In the genomic region with DNA sequence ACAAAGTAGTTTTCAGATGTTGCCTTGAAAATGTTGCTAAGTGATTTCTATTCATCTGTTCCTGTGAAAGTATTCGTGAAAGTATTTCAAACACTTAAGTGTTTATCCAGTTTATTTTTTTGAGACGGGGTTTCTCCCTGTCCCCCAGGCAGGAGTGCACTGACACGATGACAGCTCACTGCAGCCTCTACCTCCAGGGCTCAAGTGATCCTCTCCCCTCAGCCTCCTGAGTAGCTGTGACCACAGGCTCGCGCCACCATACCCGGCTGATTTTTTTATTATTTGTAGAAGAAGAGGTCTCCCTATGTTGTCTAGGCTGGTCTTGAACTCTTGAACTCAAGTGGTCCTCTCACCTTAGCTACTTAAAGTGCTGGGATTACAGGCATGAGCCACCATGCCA, we compare ENCODE assay signal across 9 cellular contexts. TPM values are rescaled to one million over a fixed set of nuclear protein-coding genes. Genes with fewer than 3 reads are reported as not detected.
DNase-seq lines count a peak whose midpoint lies in the region; ATAC-seq and TF ChIP-seq lines count a peak whose summit lies in the region.
"Had no signal": no experiment of that assay in that cellular context is flagged by ENCODE, and none has a peak within 500 bp of the region (broad histone marks: within the 10 kb centered on the region; RNA-seq: fewer than 3 reads in every experiment).

No MANE protein-coding gene starts in this region.

- H3K18ac ChIP-seq in trophoblast cell (ENCODE audit: low read length), result no peak overlapping the region

- CTCF ChIA-PET in OCI-LY7 (lab: Charles Lee; ENCODE audit: unreplicated experiment), result no interaction called here

- H3K79me2 ChIP-seq in DND-41 (ENCODE audit: insufficient read depth, low read length), result peaks cover 65% of the 10 kb centered on the region
- peaks cover 59% of the 10 kb centered on the region for H3K79me2 ChIP-seq in OCI-LY7 (ENCODE audit: insufficient read depth, low read depth, low read length)
- H3K79me2 ChIP-seq in trophoblast cell (ENCODE audit: control insufficient read depth, insufficient read depth, low read length, poor library complexity), result peaks cover 14% of the 10 kb centered on the region

- WGBS in endodermal cell (ENCODE audit: insufficient coverage in 1 of 2, insufficient read length in 1 of 2), 2 experiments, result 95% methylated on average over 6 of the region's 6 CpGs; no CpG with 5 or more reads in 1 of the 2 experiments
- WGBS in trophoblast cell (ENCODE audit: extremely low coverage, insufficient coverage, insufficient read length), result no CpG with 5 or more reads among the region's 6 CpGs

- H3K23ac ChIP-seq in trophoblast cell (ENCODE audit: low read length), result no peak overlapping the region

- no peak overlapping the region for H2BK120ac ChIP-seq in trophoblast cell (ENCODE audit: insufficient read depth, low read length, poor library complexity)

- ATAC-seq in DND-41 (ENCODE audit: insufficient read depth, low read depth), result no peak
- ATAC-seq in GM18505 (IDR thresholded peaks at IDR 0.05; ENCODE audit: unreplicated experiment), result no peak
- ATAC-seq in GM21423 (IDR thresholded peaks at IDR 0.05; ENCODE audit: unreplicated experiment), result no peak

- no peak for TF ChIP-seq POLR2A in GM18505 (IDR thresholded peaks at IDR 0.05; ENCODE audit: borderline replicate concordance, extremely low read depth, insufficient read depth, insufficient read length)

- H3K4me2 ChIP-seq in DND-41 (ENCODE audit: insufficient read depth, low read length), result peak overlapping the region; percentile 93
- peak overlapping the region; percentile 73 for H3K4me2 ChIP-seq in OCI-LY7 (ENCODE audit: low read length)
- H3K4me2 ChIP-seq in trophoblast cell (ENCODE audit: low read length), result no peak overlapping the region

- DNase-seq in DND-41 (no peak), OCI-LY7 (ENCODE audit: low spot score) (no peak), endodermal cell (no peak), trophoblast cell (no peak), cerebellum (ENCODE audit: low spot score) (no peak), SW480 (ENCODE audit: low spot score) (no peak)
- DNase-seq: NCI-H1105 had no signal

- H3K27me3 ChIP-seq in DND-41 (ENCODE audit: insufficient read depth, low read length, poor library complexity) (no peaks in the 10 kb centered on the region), endodermal cell (ENCODE audit: control insufficient read depth, insufficient read depth, low read length, poor library complexity, severe bottlenecking) (no peaks in the 10 kb centered on the region), trophoblast cell (ENCODE audit: insufficient read depth, low read length) (no peaks in the 10 kb centered on the region)

- H3K4ac ChIP-seq in trophoblast cell (ENCODE audit: low read depth, low read length), result peak overlapping the region; percentile 92

- H3K9me3 Mint-ChIP-seq in endodermal cell, result no peaks in the 10 kb centered on the region

- H3K9me2 ChIP-seq in OCI-LY7 (ENCODE audit: insufficient read depth, low read length), result no peaks in the 10 kb centered on the region

- H3K4me1 ChIP-seq in DND-41 (ENCODE audit: insufficient read depth, low read length), result peaks cover 28% of the 10 kb centered on the region
- H3K4me1 ChIP-seq in OCI-LY7 (ENCODE audit: insufficient read depth, low read length, poor library complexity, severe bottlenecking), result peaks cover 17% of the 10 kb centered on the region
- H3K4me1 ChIP-seq in endodermal cell (ENCODE audit: control insufficient read depth, insufficient read depth, low read length), result no peaks in the 10 kb centered on the region
- peaks cover 2 to 5% of the 10 kb centered on the region in 2 experiments for H3K4me1 ChIP-seq in trophoblast cell (ENCODE audit: control insufficient read depth in 1 of 2, insufficient read depth in 2 of 2, low read length in 2 of 2)

- H2AFZ ChIP-seq in DND-41 (ENCODE audit: low read depth, low read length), result no peak overlapping the region
- no peak overlapping the region for H2AFZ ChIP-seq in OCI-LY7 (ENCODE audit: low read length)
- no peak overlapping the region for H2AFZ ChIP-seq in trophoblast cell (ENCODE audit: insufficient read depth, low read length, poor library complexity)

- TF ChIP-seq CTCF in DND-41 (IDR thresholded peaks at IDR 0.05; ENCODE audit: borderline replicate concordance, extremely low read depth, low read length, poor library complexity, severe bottlenecking), result no peak
- no peak for TF ChIP-seq CTCF in OCI-LY7 (conservative IDR thresholded peaks at IDR 0.05; ENCODE audit: low read length)
- TF ChIP-seq CTCF in endodermal cell (conservative IDR thresholded peaks at IDR 0.05), result no peak

- H4K12ac ChIP-seq in trophoblast cell (ENCODE audit: low read depth, low read length), result no peak overlapping the region

- H3K27ac Mint-ChIP-seq in endodermal cell, result no peak overlapping the region

- BruUV-seq in OCI-LY7 (replicated peaks; lab: Mats Ljungman, UMichigan), result no TSS peak

- no peak overlapping the region for H2BK5ac ChIP-seq in trophoblast cell (ENCODE audit: low read depth, low read length, poor library complexity)

- intact Hi-C loops in OCI-LY7 (cut with micrococcal nuclease; ENCODE audit: unreplicated experiment), result loop anchor here (2.0 to 10.0 kb wide), 3 partner anchors 421 to 1251 kb away; a partner anchor contains a TSS

- no peak overlapping the region for H4K8ac ChIP-seq in trophoblast cell (ENCODE audit: low read depth, low read length)

- H3K4me3 Mint-ChIP-seq in endodermal cell, result peak overlapping the region; percentile 88

- H4K20me1 ChIP-seq in DND-41 (ENCODE audit: insufficient read depth, low read length) (peaks cover 6% of the 10 kb centered on the region; the same call in 1 of the 2 replicates), OCI-LY7 (ENCODE audit: insufficient read depth, low read length) (peaks cover 3% of the 10 kb centered on the region; the same call in 1 of the 2 replicates)

- H3K4me3 ChIP-seq in DND-41 (ENCODE audit: low read depth in 1 of 2, low read length in 2 of 2) (peak overlapping the region in 1 of 2 experiments; percentile 97; a peak in 2 of 4 replicates), OCI-LY7 (ENCODE audit: low read depth, low read length, poor library complexity, severe bottlenecking) (peak overlapping the region; percentile 94), endodermal cell (ENCODE audit: low read length) (peak overlapping the region; percentile 99), trophoblast cell (ENCODE audit: low read depth, low read length) (no peak overlapping the region)

- H2AK5ac ChIP-seq in trophoblast cell (ENCODE audit: low read length), result no peak overlapping the region

- peaks cover 15% of the 10 kb centered on the region for H3K79me1 ChIP-seq in trophoblast cell (ENCODE audit: low read length)

- H3K4me1 Mint-ChIP-seq in endodermal cell, result peaks cover 21% of the 10 kb centered on the region

- H3K27ac ChIP-seq in DND-41 (ENCODE audit: low read length) (no peak overlapping the region), OCI-LY7 (ENCODE audit: low read depth, low read length, poor library complexity, severe bottlenecking) (no peak overlapping the region), endodermal cell (ENCODE audit: low read depth, low read length) (no peak overlapping the region), trophoblast cell (ENCODE audit: low read depth, low read length) (no peak overlapping the region)

- H3K9me3 ChIP-seq in DND-41 (ENCODE audit: insufficient read depth, low read length, severe bottlenecking) (no peaks in the 10 kb centered on the region), OCI-LY7 (ENCODE audit: low read length) (no peaks in the 10 kb centered on the region), endodermal cell (ENCODE audit: control insufficient read depth, low read length) (no peaks in the 10 kb centered on the region), trophoblast cell (ENCODE audit: insufficient read depth, low read depth, low read length) (no peaks in the 10 kb centered on the region)

- H3K9ac ChIP-seq in DND-41 (ENCODE audit: low read depth, low read length) (peak overlapping the region; percentile 88; the same call in 1 of the 2 replicates), endodermal cell (ENCODE audit: extremely low read depth, low read length, poor library complexity, severe bottlenecking) (no peak overlapping the region), trophoblast cell (ENCODE audit: low read length) (no peak overlapping the region)

- H3K14ac ChIP-seq in trophoblast cell (ENCODE audit: low read length), result no peak overlapping the region

- H4K91ac ChIP-seq in trophoblast cell (ENCODE audit: low read depth, low read length), result no peak overlapping the region

- no peak overlapping the region for H2BK12ac ChIP-seq in trophoblast cell (ENCODE audit: low read length)

- H3K27me3 Mint-ChIP-seq in endodermal cell (ENCODE audit: insufficient read depth), result no peaks in the 10 kb centered on the region

- H3K36me3 ChIP-seq in DND-41 (ENCODE audit: insufficient read depth, low read length) (no peaks in the 10 kb centered on the region), OCI-LY7 (ENCODE audit: insufficient read depth, low read length) (no peaks in the 10 kb centered on the region), endodermal cell (ENCODE audit: control insufficient read depth, insufficient read depth, low read length) (no peaks in the 10 kb centered on the region), trophoblast cell (ENCODE audit: control insufficient read depth in 1 of 2, insufficient read depth in 2 of 2, low read length in 2 of 2) (no peaks in the 10 kb centered on the region)

- POLR2A ChIA-PET in OCI-LY7 (lab: Charles Lee), result interaction anchor here (1.0 to 1.5 kb wide), 2 partner anchors 11 to 205 kb away, joined by 3 to 4 read pairs; no protein-coding TSS in a partner anchor

- no peaks in the 10 kb centered on the region for H3K36me3 Mint-ChIP-seq in endodermal cell (ENCODE audit: low read depth)

RNA-seq across cellular contexts. Expression of a gene that starts 1.7 kb away (rescaled TPM):
- 24.0 and 27.4 TPM in 2 replicates for total RNA-seq in OCI-LY7 (2014; rRNA removed; shearing (Covaris generic))
- total RNA-seq in OCI-LY7 (2022) (32.8 and 34.0 TPM in 2 replicates), endodermal cell (10 to 100 TPM; 37.9 to 40.0 TPM), cerebellum (222 TPM)
- polyA plus RNA-seq in endodermal cell (2013, experiment 1 of 2), result 49.7 TPM
- polyA plus RNA-seq in endodermal cell (2013, experiment 2 of 2), result 50.9 TPM
- polyA plus RNA-seq in trophoblast cell (2013), result 12.3 and 13.2 TPM in 2 replicates
